ENCODE assay signal across 1 cellular context in genomic region chr15:44719293-44719999, GRCh38.
TF ChIP-seq lines count a peak whose summit lies in the region.

No MANE protein-coding gene starts in this region.

TF ChIP-seq in GM12878, 131 proteins besides CTCF, POLR2A, EP300 and RAD21 (continued from another document and continues in another):
- TF ChIP-seq, protein P1, sequence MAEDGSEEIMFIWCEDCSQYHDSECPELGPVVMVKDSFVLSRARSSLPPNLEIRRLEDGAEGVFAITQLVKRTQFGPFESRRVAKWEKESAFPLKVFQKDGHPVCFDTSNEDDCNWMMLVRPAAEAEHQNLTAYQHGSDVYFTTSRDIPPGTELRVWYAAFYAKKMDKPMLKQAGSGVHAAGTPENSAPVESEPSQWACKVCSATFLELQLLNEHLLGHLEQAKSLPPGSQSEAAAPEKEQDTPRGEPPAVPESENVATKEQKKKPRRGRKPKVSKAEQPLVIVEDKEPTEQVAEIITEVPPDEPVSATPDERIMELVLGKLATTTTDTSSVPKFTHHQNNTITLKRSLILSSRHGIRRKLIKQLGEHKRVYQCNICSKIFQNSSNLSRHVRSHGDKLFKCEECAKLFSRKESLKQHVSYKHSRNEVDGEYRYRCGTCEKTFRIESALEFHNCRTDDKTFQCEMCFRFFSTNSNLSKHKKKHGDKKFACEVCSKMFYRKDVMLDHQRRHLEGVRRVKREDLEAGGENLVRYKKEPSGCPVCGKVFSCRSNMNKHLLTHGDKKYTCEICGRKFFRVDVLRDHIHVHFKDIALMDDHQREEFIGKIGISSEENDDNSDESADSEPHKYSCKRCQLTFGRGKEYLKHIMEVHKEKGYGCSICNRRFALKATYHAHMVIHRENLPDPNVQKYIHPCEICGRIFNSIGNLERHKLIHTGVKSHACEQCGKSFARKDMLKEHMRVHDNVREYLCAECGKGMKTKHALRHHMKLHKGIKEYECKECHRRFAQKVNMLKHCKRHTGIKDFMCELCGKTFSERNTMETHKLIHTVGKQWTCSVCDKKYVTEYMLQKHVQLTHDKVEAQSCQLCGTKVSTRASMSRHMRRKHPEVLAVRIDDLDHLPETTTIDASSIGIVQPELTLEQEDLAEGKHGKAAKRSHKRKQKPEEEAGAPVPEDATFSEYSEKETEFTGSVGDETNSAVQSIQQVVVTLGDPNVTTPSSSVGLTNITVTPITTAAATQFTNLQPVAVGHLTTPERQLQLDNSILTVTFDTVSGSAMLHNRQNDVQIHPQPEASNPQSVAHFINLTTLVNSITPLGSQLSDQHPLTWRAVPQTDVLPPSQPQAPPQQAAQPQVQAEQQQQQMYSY (CRISPR knock-in tag; IDR thresholded peaks at IDR 0.05) = no peak; the same call in none of the 2 replicates
- TF ChIP-seq DPF2 (IDR thresholded peaks at IDR 0.05) = no peak
- peak; percentile 66; the same call in 1 of the 2 replicates for TF ChIP-seq MEF2A (IDR thresholded peaks at IDR 0.05; ENCODE audit: insufficient read depth, low read depth, low read length)
- no peak for TF ChIP-seq SRF (IDR thresholded peaks at IDR 0.05; ENCODE audit: low read depth in 2 of 2, low read length in 2 of 2)
- peak; percentile 32 for TF ChIP-seq SMAD5 (IDR thresholded peaks at IDR 0.05; ENCODE audit: low read depth)
- no peak; the same call in 1 of the 2 replicates for TF ChIP-seq SMC3 (IDR thresholded peaks at IDR 0.05; ENCODE audit: borderline replicate concordance, low read length)
- TF ChIP-seq CBFB (IDR thresholded peaks at IDR 0.05; ENCODE audit: low read depth) = peak; percentile 44; the same call in 1 of the 2 replicates
- TF ChIP-seq RUNX3 (IDR thresholded peaks at IDR 0.05; ENCODE audit: low read length) = peak; percentile 41; the same call in 1 of the 2 replicates
- no peak for TF ChIP-seq NKRF (conservative IDR thresholded peaks at IDR 0.05)
- TF ChIP-seq CHD2 (IDR thresholded peaks at IDR 0.05; ENCODE audit: borderline replicate concordance, low read depth, low read length) = no peak; the same call in 1 of the 2 replicates
- peak; percentile 39; the same call in 1 of the 2 replicates for TF ChIP-seq BCL11A (IDR thresholded peaks at IDR 0.05; ENCODE audit: low read depth, low read length)
- TF ChIP-seq SREBF1 (IDR thresholded peaks at IDR 0.05; ENCODE audit: low read length) = no peak
- peak; percentile 96; the same call in 1 of the 2 replicates for TF ChIP-seq MTA3 (IDR thresholded peaks at IDR 0.05; ENCODE audit: borderline replicate concordance, low read length)
- TF ChIP-seq YBX1 (IDR thresholded peaks at IDR 0.05) = no peak
- TF ChIP-seq SKIL (IDR thresholded peaks at IDR 0.05; ENCODE audit: low read depth, poor library complexity, severe bottlenecking) = peak; percentile 81
- peak; percentile 34 for TF ChIP-seq CREB1 (IDR thresholded peaks at IDR 0.05; ENCODE audit: low read depth)
- peak; percentile 67; the same call in 1 of the 2 replicates for TF ChIP-seq BMI1 (IDR thresholded peaks at IDR 0.05; ENCODE audit: borderline replicate concordance)
- TF ChIP-seq, protein P2, sequence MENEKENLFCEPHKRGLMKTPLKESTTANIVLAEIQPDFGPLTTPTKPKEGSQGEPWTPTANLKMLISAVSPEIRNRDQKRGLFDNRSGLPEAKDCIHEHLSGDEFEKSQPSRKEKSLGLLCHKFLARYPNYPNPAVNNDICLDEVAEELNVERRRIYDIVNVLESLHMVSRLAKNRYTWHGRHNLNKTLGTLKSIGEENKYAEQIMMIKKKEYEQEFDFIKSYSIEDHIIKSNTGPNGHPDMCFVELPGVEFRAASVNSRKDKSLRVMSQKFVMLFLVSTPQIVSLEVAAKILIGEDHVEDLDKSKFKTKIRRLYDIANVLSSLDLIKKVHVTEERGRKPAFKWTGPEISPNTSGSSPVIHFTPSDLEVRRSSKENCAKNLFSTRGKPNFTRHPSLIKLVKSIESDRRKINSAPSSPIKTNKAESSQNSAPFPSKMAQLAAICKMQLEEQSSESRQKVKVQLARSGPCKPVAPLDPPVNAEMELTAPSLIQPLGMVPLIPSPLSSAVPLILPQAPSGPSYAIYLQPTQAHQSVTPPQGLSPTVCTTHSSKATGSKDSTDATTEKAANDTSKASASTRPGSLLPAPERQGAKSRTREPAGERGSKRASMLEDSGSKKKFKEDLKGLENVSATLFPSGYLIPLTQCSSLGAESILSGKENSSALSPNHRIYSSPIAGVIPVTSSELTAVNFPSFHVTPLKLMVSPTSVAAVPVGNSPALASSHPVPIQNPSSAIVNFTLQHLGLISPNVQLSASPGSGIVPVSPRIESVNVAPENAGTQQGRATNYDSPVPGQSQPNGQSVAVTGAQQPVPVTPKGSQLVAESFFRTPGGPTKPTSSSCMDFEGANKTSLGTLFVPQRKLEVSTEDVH (IDR thresholded peaks at IDR 0.05; ENCODE audit: low read depth, partially characterized antibody) = peak; percentile 68
- TF ChIP-seq, protein P3, sequence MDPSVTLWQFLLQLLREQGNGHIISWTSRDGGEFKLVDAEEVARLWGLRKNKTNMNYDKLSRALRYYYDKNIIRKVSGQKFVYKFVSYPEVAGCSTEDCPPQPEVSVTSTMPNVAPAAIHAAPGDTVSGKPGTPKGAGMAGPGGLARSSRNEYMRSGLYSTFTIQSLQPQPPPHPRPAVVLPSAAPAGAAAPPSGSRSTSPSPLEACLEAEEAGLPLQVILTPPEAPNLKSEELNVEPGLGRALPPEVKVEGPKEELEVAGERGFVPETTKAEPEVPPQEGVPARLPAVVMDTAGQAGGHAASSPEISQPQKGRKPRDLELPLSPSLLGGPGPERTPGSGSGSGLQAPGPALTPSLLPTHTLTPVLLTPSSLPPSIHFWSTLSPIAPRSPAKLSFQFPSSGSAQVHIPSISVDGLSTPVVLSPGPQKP (IDR thresholded peaks at IDR 0.05; ENCODE audit: low read depth, low read length) = no peak
- no peak for TF ChIP-seq STAT1 (conservative IDR thresholded peaks at IDR 0.05)
- TF ChIP-seq MEF2B (IDR thresholded peaks at IDR 0.05; ENCODE audit: partially characterized antibody, poor library complexity, severe bottlenecking) = peak; percentile 39
- TF ChIP-seq SREBF2 (IDR thresholded peaks at IDR 0.05; ENCODE audit: low read length) = no peak
- TF ChIP-seq SIN3A (IDR thresholded peaks at IDR 0.05; ENCODE audit: low read depth, low read length) = no peak
- no peak for TF ChIP-seq STAT3 (IDR thresholded peaks at IDR 0.05; ENCODE audit: low read depth, low read length)
- no peak for TF ChIP-seq ZBTB40 (IDR thresholded peaks at IDR 0.05; ENCODE audit: borderline replicate concordance)
- peak; percentile 98 for TF ChIP-seq BCL3 (IDR thresholded peaks at IDR 0.05; ENCODE audit: borderline replicate concordance, insufficient read depth, low read depth, low read length, poor library complexity, severe bottlenecking)
- TF ChIP-seq NR2F1 (conservative IDR thresholded peaks at IDR 0.05) = no peak
- no peak; the same call in 1 of the 2 replicates for TF ChIP-seq MLLT1 (IDR thresholded peaks at IDR 0.05)
- TF ChIP-seq CEBPZ (IDR thresholded peaks at IDR 0.05; ENCODE audit: low read depth, low read length) = no peak
- TF ChIP-seq TCF7 (IDR thresholded peaks at IDR 0.05; ENCODE audit: borderline replicate concordance) = no peak
- TF ChIP-seq YY1 (IDR thresholded peaks at IDR 0.05; ENCODE audit: low read depth, low read length) = peak; percentile 87
- no peak for TF ChIP-seq EGR1 (IDR thresholded peaks at IDR 0.05; ENCODE audit: borderline replicate concordance in 1 of 2, low read depth in 2 of 2, low read length in 2 of 2)
- TF ChIP-seq CBX3 (IDR thresholded peaks at IDR 0.05; ENCODE audit: borderline replicate concordance, low read depth) = no peak
- TF ChIP-seq PML (IDR thresholded peaks at IDR 0.05; ENCODE audit: low read length) = peak; percentile 92
